Comparison of ENCODE assay signal across 1 cellular context in the genomic region with DNA sequence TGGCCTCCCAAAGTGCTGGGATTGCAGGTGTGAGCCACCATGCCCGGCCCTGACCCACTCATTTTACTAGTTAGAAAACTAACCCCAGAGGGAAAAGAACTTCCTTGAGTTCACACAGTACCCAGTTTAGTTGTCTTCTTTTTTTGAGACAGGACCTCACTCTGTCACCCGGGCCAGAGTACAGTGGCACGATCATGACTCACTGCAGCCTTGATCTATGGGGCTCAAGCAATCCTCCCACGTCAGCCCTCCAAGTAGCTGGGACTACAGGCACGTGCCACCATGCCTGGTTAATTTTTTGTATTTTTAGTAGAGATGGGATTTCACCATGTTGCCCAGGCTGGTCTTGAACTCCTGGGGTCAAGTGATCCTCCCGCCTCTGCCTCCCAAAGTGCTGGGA. TPM values are rescaled to one million over a fixed set of nuclear protein-coding genes. Genes with fewer than 3 reads are reported as not detected.
"Had no signal": no experiment of that assay in that cellular context is flagged by ENCODE, and none has a peak within 500 bp of the region (broad histone marks: within the 10 kb centered on the region; RNA-seq: fewer than 3 reads in every experiment).

No MANE protein-coding gene starts in this region.

RNA-seq across cellular contexts. Expression of a gene that starts 55.1 kb away (rescaled TPM):
- polyA plus RNA-seq: IgD-negative memory B cell had no signal
